In the genomic region with DNA sequence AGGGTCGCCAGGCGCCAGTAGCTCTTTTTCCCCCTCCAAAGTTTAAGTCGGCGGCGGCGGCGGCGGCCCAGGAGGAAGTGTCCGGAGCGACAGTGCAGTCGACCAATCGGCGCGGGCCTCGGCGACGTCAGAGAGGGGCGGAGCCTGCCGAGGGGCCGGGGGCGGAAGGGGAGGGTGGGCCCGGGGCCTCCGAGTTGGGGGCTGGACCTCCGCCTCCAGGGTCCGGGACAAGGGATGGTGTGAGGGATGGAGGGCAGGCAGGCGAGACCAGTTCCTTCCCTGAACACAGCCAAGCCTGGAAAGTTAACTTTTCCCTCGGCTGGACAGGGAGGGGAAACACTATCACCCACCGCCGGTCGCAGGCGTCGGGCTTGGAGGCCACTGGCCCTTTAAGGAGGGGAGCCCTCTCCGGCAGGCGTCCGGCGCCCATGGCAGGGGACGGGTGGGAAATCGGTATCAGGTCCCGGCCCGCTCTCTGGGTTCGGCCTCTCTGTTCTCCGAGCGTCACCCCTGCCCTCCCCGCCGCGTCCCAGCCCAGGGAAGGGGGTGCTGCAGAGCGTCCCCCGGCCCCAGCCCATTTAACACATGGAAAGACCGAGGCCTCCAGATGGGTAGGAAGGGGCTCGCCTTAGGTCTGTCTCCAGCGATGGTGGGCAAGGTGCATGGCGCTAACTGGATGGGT, we compare ENCODE assay signal across 1 cellular context.
A peak's percentile ranks its signal among the peaks of the same experiment; 100 is the strongest.
TF ChIP-seq lines count a peak whose summit lies in the region.

A gene (minus strand): TSS at position 81 of the 682 bp plus-strand sequence. CDS start 744 bp downstream, outside the sequence.

TF ChIP-seq in HepG2, 621 proteins besides CTCF, POLR2A, EP300 and RAD21 (continued from another document and continues in another):
- TF ChIP-seq, protein P1, sequence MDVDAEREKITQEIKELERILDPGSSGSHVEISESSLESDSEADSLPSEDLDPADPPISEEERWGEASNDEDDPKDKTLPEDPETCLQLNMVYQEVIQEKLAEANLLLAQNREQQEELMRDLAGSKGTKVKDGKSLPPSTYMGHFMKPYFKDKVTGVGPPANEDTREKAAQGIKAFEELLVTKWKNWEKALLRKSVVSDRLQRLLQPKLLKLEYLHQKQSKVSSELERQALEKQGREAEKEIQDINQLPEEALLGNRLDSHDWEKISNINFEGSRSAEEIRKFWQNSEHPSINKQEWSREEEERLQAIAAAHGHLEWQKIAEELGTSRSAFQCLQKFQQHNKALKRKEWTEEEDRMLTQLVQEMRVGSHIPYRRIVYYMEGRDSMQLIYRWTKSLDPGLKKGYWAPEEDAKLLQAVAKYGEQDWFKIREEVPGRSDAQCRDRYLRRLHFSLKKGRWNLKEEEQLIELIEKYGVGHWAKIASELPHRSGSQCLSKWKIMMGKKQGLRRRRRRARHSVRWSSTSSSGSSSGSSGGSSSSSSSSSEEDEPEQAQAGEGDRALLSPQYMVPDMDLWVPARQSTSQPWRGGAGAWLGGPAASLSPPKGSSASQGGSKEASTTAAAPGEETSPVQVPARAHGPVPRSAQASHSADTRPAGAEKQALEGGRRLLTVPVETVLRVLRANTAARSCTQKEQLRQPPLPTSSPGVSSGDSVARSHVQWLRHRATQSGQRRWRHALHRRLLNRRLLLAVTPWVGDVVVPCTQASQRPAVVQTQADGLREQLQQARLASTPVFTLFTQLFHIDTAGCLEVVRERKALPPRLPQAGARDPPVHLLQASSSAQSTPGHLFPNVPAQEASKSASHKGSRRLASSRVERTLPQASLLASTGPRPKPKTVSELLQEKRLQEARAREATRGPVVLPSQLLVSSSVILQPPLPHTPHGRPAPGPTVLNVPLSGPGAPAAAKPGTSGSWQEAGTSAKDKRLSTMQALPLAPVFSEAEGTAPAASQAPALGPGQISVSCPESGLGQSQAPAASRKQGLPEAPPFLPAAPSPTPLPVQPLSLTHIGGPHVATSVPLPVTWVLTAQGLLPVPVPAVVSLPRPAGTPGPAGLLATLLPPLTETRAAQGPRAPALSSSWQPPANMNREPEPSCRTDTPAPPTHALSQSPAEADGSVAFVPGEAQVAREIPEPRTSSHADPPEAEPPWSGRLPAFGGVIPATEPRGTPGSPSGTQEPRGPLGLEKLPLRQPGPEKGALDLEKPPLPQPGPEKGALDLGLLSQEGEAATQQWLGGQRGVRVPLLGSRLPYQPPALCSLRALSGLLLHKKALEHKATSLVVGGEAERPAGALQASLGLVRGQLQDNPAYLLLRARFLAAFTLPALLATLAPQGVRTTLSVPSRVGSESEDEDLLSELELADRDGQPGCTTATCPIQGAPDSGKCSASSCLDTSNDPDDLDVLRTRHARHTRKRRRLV (CRISPR knock-in tag; IDR thresholded peaks at IDR 0.05): no peak
- TF ChIP-seq POLR2G (IDR thresholded peaks at IDR 0.05; ENCODE audit: low read depth, low read length): no peak; the same call in 1 of the 2 replicates
- TF ChIP-seq, protein P2, sequence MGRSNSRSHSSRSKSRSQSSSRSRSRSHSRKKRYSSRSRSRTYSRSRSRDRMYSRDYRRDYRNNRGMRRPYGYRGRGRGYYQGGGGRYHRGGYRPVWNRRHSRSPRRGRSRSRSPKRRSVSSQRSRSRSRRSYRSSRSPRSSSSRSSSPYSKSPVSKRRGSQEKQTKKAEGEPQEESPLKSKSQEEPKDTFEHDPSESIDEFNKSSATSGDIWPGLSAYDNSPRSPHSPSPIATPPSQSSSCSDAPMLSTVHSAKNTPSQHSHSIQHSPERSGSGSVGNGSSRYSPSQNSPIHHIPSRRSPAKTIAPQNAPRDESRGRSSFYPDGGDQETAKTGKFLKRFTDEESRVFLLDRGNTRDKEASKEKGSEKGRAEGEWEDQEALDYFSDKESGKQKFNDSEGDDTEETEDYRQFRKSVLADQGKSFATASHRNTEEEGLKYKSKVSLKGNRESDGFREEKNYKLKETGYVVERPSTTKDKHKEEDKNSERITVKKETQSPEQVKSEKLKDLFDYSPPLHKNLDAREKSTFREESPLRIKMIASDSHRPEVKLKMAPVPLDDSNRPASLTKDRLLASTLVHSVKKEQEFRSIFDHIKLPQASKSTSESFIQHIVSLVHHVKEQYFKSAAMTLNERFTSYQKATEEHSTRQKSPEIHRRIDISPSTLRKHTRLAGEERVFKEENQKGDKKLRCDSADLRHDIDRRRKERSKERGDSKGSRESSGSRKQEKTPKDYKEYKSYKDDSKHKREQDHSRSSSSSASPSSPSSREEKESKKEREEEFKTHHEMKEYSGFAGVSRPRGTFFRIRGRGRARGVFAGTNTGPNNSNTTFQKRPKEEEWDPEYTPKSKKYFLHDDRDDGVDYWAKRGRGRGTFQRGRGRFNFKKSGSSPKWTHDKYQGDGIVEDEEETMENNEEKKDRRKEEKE (IDR thresholded peaks at IDR 0.05): no peak
- TF ChIP-seq, protein P3, sequence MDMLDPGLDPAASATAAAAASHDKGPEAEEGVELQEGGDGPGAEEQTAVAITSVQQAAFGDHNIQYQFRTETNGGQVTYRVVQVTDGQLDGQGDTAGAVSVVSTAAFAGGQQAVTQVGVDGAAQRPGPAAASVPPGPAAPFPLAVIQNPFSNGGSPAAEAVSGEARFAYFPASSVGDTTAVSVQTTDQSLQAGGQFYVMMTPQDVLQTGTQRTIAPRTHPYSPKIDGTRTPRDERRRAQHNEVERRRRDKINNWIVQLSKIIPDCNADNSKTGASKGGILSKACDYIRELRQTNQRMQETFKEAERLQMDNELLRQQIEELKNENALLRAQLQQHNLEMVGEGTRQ (IDR thresholded peaks at IDR 0.05; ENCODE audit: low read depth, low read length): no peak
- TF ChIP-seq, protein P3 (CRISPR knock-in tag; IDR thresholded peaks at IDR 0.05; ENCODE audit: borderline replicate concordance): no peak
- TF ChIP-seq, protein P4, sequence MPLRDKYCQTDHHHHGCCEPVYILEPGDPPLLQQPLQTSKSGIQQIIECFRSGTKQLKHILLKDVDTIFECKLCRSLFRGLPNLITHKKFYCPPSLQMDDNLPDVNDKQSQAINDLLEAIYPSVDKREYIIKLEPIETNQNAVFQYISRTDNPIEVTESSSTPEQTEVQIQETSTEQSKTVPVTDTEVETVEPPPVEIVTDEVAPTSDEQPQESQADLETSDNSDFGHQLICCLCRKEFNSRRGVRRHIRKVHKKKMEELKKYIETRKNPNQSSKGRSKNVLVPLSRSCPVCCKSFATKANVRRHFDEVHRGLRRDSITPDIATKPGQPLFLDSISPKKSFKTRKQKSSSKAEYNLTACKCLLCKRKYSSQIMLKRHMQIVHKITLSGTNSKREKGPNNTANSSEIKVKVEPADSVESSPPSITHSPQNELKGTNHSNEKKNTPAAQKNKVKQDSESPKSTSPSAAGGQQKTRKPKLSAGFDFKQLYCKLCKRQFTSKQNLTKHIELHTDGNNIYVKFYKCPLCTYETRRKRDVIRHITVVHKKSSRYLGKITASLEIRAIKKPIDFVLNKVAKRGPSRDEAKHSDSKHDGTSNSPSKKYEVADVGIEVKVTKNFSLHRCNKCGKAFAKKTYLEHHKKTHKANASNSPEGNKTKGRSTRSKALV (CRISPR knock-in tag; IDR thresholded peaks at IDR 0.05): no peak
- TF ChIP-seq, protein P5, sequence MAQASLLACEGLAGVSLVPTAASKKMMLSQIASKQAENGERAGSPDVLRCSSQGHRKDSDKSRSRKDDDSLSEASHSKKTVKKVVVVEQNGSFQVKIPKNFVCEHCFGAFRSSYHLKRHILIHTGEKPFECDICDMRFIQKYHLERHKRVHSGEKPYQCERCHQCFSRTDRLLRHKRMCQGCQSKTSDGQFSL (CRISPR knock-in tag; IDR thresholded peaks at IDR 0.05): no peak
- TF ChIP-seq ZNF607 (CRISPR knock-in tag; IDR thresholded peaks at IDR 0.05; ENCODE audit: borderline replicate concordance): no peak
- TF ChIP-seq ARNTL (CRISPR knock-in tag; IDR thresholded peaks at IDR 0.05): no peak; the same call in 1 of the 2 replicates
- no peak for TF ChIP-seq ZNF136 (CRISPR knock-in tag; IDR thresholded peaks at IDR 0.05; ENCODE audit: low read depth)
- TF ChIP-seq SKI (IDR thresholded peaks at IDR 0.05; ENCODE audit: partially characterized antibody): no peak
- TF ChIP-seq BHLHE40 (IDR thresholded peaks at IDR 0.05; ENCODE audit: low read length): no peak
- TF ChIP-seq IKZF4 (CRISPR knock-in tag; IDR thresholded peaks at IDR 0.05; ENCODE audit: borderline replicate concordance, low read depth, not compliant biosample characterization): no peak
- TF ChIP-seq ZNF446 (CRISPR knock-in tag; IDR thresholded peaks at IDR 0.05): no peak
- no peak for TF ChIP-seq ZBTB8A (CRISPR knock-in tag; IDR thresholded peaks at IDR 0.05; ENCODE audit: borderline replicate concordance, low read depth)
- TF ChIP-seq ZNF674 (CRISPR knock-in tag; IDR thresholded peaks at IDR 0.05; ENCODE audit: low read depth): no peak
- no peak for TF ChIP-seq ZSCAN30 (CRISPR knock-in tag; IDR thresholded peaks at IDR 0.05)
- no peak for TF ChIP-seq TCF12 (IDR thresholded peaks at IDR 0.05)
- no peak for TF ChIP-seq TCF12 (CRISPR knock-in tag; IDR thresholded peaks at IDR 0.05)
- 0 out of 2 replicates have a peak, but pooled peaks have one; percentile 32 for TF ChIP-seq ZNF329 (CRISPR knock-in tag; IDR thresholded peaks at IDR 0.05; ENCODE audit: low read depth)
- no peak for TF ChIP-seq NFKBIZ (CRISPR knock-in tag; IDR thresholded peaks at IDR 0.05)
- TF ChIP-seq ZNF562 (CRISPR knock-in tag; IDR thresholded peaks at IDR 0.05; ENCODE audit: borderline replicate concordance): no peak
- TF ChIP-seq REPIN1 (CRISPR knock-in tag; IDR thresholded peaks at IDR 0.05; ENCODE audit: borderline replicate concordance, low read depth): no peak
- TF ChIP-seq, protein P6, sequence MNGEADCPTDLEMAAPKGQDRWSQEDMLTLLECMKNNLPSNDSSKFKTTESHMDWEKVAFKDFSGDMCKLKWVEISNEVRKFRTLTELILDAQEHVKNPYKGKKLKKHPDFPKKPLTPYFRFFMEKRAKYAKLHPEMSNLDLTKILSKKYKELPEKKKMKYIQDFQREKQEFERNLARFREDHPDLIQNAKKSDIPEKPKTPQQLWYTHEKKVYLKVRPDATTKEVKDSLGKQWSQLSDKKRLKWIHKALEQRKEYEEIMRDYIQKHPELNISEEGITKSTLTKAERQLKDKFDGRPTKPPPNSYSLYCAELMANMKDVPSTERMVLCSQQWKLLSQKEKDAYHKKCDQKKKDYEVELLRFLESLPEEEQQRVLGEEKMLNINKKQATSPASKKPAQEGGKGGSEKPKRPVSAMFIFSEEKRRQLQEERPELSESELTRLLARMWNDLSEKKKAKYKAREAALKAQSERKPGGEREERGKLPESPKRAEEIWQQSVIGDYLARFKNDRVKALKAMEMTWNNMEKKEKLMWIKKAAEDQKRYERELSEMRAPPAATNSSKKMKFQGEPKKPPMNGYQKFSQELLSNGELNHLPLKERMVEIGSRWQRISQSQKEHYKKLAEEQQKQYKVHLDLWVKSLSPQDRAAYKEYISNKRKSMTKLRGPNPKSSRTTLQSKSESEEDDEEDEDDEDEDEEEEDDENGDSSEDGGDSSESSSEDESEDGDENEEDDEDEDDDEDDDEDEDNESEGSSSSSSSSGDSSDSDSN (CRISPR knock-in tag; IDR thresholded peaks at IDR 0.05): 0 out of 2 replicates have a peak, but pooled peaks have one; percentile 25
- TF ChIP-seq, protein P7, sequence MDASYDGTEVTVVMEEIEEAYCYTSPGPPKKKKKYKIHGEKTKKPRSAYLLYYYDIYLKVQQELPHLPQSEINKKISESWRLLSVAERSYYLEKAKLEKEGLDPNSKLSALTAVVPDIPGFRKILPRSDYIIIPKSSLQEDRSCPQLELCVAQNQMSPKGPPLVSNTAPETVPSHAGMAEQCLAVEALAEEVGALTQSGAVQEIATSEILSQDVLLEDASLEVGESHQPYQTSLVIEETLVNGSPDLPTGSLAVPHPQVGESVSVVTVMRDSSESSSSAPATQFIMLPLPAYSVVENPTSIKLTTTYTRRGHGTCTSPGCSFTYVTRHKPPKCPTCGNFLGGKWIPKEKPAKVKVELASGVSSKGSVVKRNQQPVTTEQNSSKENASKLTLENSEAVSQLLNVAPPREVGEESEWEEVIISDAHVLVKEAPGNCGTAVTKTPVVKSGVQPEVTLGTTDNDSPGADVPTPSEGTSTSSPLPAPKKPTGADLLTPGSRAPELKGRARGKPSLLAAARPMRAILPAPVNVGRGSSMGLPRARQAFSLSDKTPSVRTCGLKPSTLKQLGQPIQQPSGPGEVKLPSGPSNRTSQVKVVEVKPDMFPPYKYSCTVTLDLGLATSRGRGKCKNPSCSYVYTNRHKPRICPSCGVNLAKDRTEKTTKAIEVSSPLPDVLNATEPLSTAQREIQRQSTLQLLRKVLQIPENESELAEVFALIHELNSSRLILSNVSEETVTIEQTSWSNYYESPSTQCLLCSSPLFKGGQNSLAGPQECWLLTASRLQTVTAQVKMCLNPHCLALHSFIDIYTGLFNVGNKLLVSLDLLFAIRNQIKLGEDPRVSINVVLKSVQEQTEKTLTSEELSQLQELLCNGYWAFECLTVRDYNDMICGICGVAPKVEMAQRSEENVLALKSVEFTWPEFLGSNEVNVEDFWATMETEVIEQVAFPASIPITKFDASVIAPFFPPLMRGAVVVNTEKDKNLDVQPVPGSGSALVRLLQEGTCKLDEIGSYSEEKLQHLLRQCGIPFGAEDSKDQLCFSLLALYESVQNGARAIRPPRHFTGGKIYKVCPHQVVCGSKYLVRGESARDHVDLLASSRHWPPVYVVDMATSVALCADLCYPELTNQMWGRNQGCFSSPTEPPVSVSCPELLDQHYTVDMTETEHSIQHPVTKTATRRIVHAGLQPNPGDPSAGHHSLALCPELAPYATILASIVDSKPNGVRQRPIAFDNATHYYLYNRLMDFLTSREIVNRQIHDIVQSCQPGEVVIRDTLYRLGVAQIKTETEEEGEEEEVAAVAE (CRISPR knock-in tag; IDR thresholded peaks at IDR 0.05; ENCODE audit: borderline replicate concordance): no peak
- no peak for TF ChIP-seq ZNF766 (CRISPR knock-in tag; IDR thresholded peaks at IDR 0.05; ENCODE audit: borderline replicate concordance)
- TF ChIP-seq ESRRA (CRISPR knock-in tag; IDR thresholded peaks at IDR 0.05; ENCODE audit: low read depth): no peak
- TF ChIP-seq ZNF350 (CRISPR knock-in tag; IDR thresholded peaks at IDR 0.05; ENCODE audit: borderline replicate concordance, low read depth): no peak
- no peak for TF ChIP-seq ZFP82 (CRISPR knock-in tag; IDR thresholded peaks at IDR 0.05; ENCODE audit: borderline replicate concordance)
- TF ChIP-seq ZNF614 (CRISPR knock-in tag; IDR thresholded peaks at IDR 0.05; ENCODE audit: borderline replicate concordance): no peak
- TF ChIP-seq RCOR2 (CRISPR knock-in tag; IDR thresholded peaks at IDR 0.05): no peak
- TF ChIP-seq RFX3 (CRISPR knock-in tag; IDR thresholded peaks at IDR 0.05): no peak
- TF ChIP-seq, protein P8, sequence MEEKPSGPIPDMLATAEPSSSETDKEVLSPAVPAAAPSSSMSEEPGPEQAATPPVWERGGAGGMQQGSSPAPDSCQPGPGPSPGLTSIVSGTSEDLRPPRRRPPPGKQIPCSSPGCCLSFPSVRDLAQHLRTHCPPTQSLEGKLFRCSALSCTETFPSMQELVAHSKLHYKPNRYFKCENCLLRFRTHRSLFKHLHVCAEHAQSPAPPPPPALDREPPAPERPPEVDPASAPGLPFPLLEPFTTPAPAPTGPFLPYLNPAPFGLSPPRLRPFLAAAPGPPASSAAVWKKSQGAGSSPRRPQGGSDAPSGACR (CRISPR knock-in tag; IDR thresholded peaks at IDR 0.05): no peak
- no peak for TF ChIP-seq KLF11 (CRISPR knock-in tag; IDR thresholded peaks at IDR 0.05)
- no peak for TF ChIP-seq ZNF253 (CRISPR knock-in tag; IDR thresholded peaks at IDR 0.05; ENCODE audit: borderline replicate concordance)
- TF ChIP-seq HOXA3 (CRISPR knock-in tag; IDR thresholded peaks at IDR 0.05): no peak
- TF ChIP-seq AGO2 (optimal IDR thresholded peaks at IDR 0.05; ENCODE audit: low read depth, low read length): peak; percentile 81
- no peak for TF ChIP-seq POGZ (CRISPR knock-in tag; IDR thresholded peaks at IDR 0.05)
- TF ChIP-seq PAF1 (CRISPR knock-in tag; IDR thresholded peaks at IDR 0.05): peak; percentile 32; the same call in 1 of the 2 replicates
